ENCODE assay signal across 1 cellular context in genomic region chr19:40461669-40462221, GRCh38.
A peak's percentile ranks its signal among the peaks of the same experiment; 100 is the strongest.
TF ChIP-seq lines count a peak whose summit lies in the region.

No MANE protein-coding gene starts in this region.

TF ChIP-seq in HepG2, 621 proteins besides CTCF, POLR2A, EP300 and RAD21 (continued from another document):
- TF ChIP-seq ZNF362 (CRISPR knock-in tag; IDR thresholded peaks at IDR 0.05; ENCODE audit: borderline replicate concordance), result no peak
- TF ChIP-seq PRDM15 (CRISPR knock-in tag; IDR thresholded peaks at IDR 0.05), result no peak
- no peak for TF ChIP-seq KDM6A (CRISPR knock-in tag; IDR thresholded peaks at IDR 0.05; ENCODE audit: low read depth)
- no peak for TF ChIP-seq KLF6 (CRISPR knock-in tag; IDR thresholded peaks at IDR 0.05)
- 0 out of 2 replicates have a peak, but pooled peaks have one; percentile 22 for TF ChIP-seq ATF2 (CRISPR knock-in tag; IDR thresholded peaks at IDR 0.05)
- no peak for TF ChIP-seq ZHX1 (CRISPR knock-in tag; IDR thresholded peaks at IDR 0.05; ENCODE audit: low read depth)
- TF ChIP-seq SMYD3 (CRISPR knock-in tag; IDR thresholded peaks at IDR 0.05), result no peak
- no peak for TF ChIP-seq TP53 (CRISPR knock-in tag; conservative IDR thresholded peaks at IDR 0.05)
- TF ChIP-seq ZNF264 (CRISPR knock-in tag; IDR thresholded peaks at IDR 0.05), result 0 out of 2 replicates have a peak, but pooled peaks have one; percentile 24
- TF ChIP-seq NFE2L2 (IDR thresholded peaks at IDR 0.05; ENCODE audit: low read length), result no peak
- no peak for TF ChIP-seq PAF1 (CRISPR knock-in tag; IDR thresholded peaks at IDR 0.05)
- TF ChIP-seq, protein P1, sequence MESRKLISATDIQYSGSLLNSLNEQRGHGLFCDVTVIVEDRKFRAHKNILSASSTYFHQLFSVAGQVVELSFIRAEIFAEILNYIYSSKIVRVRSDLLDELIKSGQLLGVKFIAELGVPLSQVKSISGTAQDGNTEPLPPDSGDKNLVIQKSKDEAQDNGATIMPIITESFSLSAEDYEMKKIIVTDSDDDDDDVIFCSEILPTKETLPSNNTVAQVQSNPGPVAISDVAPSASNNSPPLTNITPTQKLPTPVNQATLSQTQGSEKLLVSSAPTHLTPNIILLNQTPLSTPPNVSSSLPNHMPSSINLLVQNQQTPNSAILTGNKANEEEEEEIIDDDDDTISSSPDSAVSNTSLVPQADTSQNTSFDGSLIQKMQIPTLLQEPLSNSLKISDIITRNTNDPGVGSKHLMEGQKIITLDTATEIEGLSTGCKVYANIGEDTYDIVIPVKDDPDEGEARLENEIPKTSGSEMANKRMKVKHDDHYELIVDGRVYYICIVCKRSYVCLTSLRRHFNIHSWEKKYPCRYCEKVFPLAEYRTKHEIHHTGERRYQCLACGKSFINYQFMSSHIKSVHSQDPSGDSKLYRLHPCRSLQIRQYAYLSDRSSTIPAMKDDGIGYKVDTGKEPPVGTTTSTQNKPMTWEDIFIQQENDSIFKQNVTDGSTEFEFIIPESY (CRISPR knock-in tag; IDR thresholded peaks at IDR 0.05), result no peak
- no peak for TF ChIP-seq TCF7L2 (IDR thresholded peaks at IDR 0.05; ENCODE audit: low read depth, low read length)
- TF ChIP-seq, protein P2, sequence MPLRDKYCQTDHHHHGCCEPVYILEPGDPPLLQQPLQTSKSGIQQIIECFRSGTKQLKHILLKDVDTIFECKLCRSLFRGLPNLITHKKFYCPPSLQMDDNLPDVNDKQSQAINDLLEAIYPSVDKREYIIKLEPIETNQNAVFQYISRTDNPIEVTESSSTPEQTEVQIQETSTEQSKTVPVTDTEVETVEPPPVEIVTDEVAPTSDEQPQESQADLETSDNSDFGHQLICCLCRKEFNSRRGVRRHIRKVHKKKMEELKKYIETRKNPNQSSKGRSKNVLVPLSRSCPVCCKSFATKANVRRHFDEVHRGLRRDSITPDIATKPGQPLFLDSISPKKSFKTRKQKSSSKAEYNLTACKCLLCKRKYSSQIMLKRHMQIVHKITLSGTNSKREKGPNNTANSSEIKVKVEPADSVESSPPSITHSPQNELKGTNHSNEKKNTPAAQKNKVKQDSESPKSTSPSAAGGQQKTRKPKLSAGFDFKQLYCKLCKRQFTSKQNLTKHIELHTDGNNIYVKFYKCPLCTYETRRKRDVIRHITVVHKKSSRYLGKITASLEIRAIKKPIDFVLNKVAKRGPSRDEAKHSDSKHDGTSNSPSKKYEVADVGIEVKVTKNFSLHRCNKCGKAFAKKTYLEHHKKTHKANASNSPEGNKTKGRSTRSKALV (CRISPR knock-in tag; IDR thresholded peaks at IDR 0.05), result no peak
- TF ChIP-seq SRSF4 (IDR thresholded peaks at IDR 0.05; ENCODE audit: low read depth, low read length, poor library complexity, severe bottlenecking), result no peak
- TF ChIP-seq GFI1 (CRISPR knock-in tag; IDR thresholded peaks at IDR 0.05; ENCODE audit: borderline replicate concordance), result no peak
- TF ChIP-seq ZNF550 (CRISPR knock-in tag; IDR thresholded peaks at IDR 0.05; ENCODE audit: borderline replicate concordance), result no peak
- TF ChIP-seq RXRB (CRISPR knock-in tag; IDR thresholded peaks at IDR 0.05; ENCODE audit: borderline replicate concordance), result peak; percentile 83
- TF ChIP-seq KDM1A (CRISPR knock-in tag; IDR thresholded peaks at IDR 0.05), result no peak
- no peak for TF ChIP-seq SNAPC5 (CRISPR knock-in tag; IDR thresholded peaks at IDR 0.05; ENCODE audit: borderline replicate concordance)
- 0 out of 2 replicates have a peak, but pooled peaks have one; percentile 32 for TF ChIP-seq ZNF253 (CRISPR knock-in tag; IDR thresholded peaks at IDR 0.05; ENCODE audit: borderline replicate concordance)
- no peak for TF ChIP-seq ELF4 (CRISPR knock-in tag; IDR thresholded peaks at IDR 0.05; ENCODE audit: borderline replicate concordance)
- no peak for TF ChIP-seq KMT2B (CRISPR knock-in tag; IDR thresholded peaks at IDR 0.05)
- no peak for TF ChIP-seq ZNF10 (CRISPR knock-in tag; IDR thresholded peaks at IDR 0.05; ENCODE audit: borderline replicate concordance, low read depth)
- no peak for TF ChIP-seq AGO2 (optimal IDR thresholded peaks at IDR 0.05; ENCODE audit: low read depth, low read length)
- TF ChIP-seq NAIF1 (CRISPR knock-in tag; IDR thresholded peaks at IDR 0.05; ENCODE audit: borderline replicate concordance), result no peak
- TF ChIP-seq ATRX (CRISPR knock-in tag; IDR thresholded peaks at IDR 0.05; ENCODE audit: borderline replicate concordance), result no peak
- TF ChIP-seq MIXL1 (CRISPR knock-in tag; IDR thresholded peaks at IDR 0.05), result peak; percentile 65; the same call in 1 of the 2 replicates
- no peak for TF ChIP-seq SOX13 (IDR thresholded peaks at IDR 0.05)
- no peak; a peak in 1 of 4 replicates for TF ChIP-seq SOX13 (CRISPR knock-in tag; conservative IDR thresholded peaks at IDR 0.05 in 1 of 2, IDR thresholded peaks at IDR 0.05 in 1 of 2)
- TF ChIP-seq POLR2AphosphoS2 (IDR thresholded peaks at IDR 0.05; ENCODE audit: low read depth, low read length), result no peak
- no peak for TF ChIP-seq ZNF382 (CRISPR knock-in tag; IDR thresholded peaks at IDR 0.05; ENCODE audit: borderline replicate concordance)
- no peak for TF ChIP-seq TSC22D2 (CRISPR knock-in tag; IDR thresholded peaks at IDR 0.05; ENCODE audit: borderline replicate concordance)
- TF ChIP-seq BCL3 (CRISPR knock-in tag; IDR thresholded peaks at IDR 0.05), result no peak
- no peak for TF ChIP-seq XBP1 (CRISPR knock-in tag; IDR thresholded peaks at IDR 0.05)
- no peak for TF ChIP-seq FLYWCH1 (CRISPR knock-in tag; IDR thresholded peaks at IDR 0.05)
- TF ChIP-seq ZNF138 (CRISPR knock-in tag; IDR thresholded peaks at IDR 0.05; ENCODE audit: low read depth), result no peak
- TF ChIP-seq ZNF225 (CRISPR knock-in tag; IDR thresholded peaks at IDR 0.05), result 0 out of 2 replicates have a peak, but pooled peaks have one; percentile 20
- peak; percentile 84; the same call in 1 of the 2 replicates for TF ChIP-seq ARNTL (CRISPR knock-in tag; IDR thresholded peaks at IDR 0.05)
- TF ChIP-seq PAX8 (CRISPR knock-in tag; IDR thresholded peaks at IDR 0.05; ENCODE audit: borderline replicate concordance), result no peak
